8 cellular contexts compared by ENCODE assay signal in the genomic region with DNA sequence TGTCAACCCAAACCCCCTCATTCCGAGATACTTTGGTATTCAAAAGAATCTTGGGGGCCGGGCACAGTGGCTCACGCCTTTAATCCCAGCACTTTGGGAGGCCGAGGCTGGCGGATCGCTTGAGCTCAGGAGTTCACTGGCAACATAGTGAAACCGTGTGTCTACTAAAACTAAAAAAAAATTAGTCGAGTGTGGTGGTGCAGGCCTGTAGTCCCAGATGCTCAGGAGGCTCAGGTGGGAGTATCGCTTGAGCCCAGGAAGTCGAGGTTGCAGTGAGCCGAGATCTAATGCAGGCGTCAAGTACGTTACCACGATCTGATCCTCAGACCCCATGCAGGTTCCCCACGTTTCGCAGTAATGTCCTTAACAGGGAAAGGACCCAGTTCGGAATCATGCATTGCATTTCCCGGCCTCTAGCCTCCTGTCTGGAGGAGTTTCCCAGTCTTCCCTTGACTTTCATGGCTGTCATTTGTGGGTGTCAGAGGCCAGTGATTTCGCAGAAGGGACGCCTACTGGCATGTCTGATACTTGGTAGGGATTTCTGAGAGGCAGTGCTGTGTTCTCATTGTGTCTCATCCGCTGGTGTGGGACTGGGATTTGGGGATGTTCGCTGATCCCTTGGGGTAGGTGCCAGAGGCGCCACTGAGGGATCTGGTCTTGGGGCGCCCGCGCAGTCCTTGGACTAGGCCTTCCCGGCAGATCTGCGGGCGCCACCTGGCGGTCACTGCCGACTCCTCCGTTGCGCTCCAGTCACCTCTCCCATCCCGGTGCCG. TPM values are rescaled to one million over a fixed set of nuclear protein-coding genes. Genes with fewer than 3 reads are reported as not detected.
A peak's percentile ranks its signal among the peaks of the same experiment; 100 is the strongest.
DNase-seq lines count a peak whose midpoint lies in the region; ATAC-seq and TF ChIP-seq lines count a peak whose summit lies in the region.

No MANE protein-coding gene starts in this region.

- peaks cover 31% of the 10 kb centered on the region for H3K4me1 Mint-ChIP-seq in activated naive CD8-positive, alpha-beta T cell treated with anti-CD3 and anti-CD28 coated beads for 36 hours

- H3K14ac ChIP-seq in trophoblast cell (ENCODE audit: low read length), result no peak overlapping the region

- H4K91ac ChIP-seq in trophoblast cell (ENCODE audit: low read depth, low read length), result no peak overlapping the region

- H3K9ac ChIP-seq in trophoblast cell (ENCODE audit: low read length), result no peak overlapping the region

- peak in 1 of 2 donors; percentile 43 for TF ChIP-seq EP300 in tibial nerve (IDR thresholded peaks at IDR 0.05)

- no peak overlapping the region for H2BK12ac ChIP-seq in trophoblast cell (ENCODE audit: low read length)

- H2AFZ ChIP-seq in trophoblast cell (ENCODE audit: insufficient read depth, low read length, poor library complexity), result no peak overlapping the region

- no peaks in the 10 kb centered on the region for H3K9me3 Mint-ChIP-seq in activated naive CD8-positive, alpha-beta T cell treated with anti-CD3 and anti-CD28 coated beads for 36 hours

- peak overlapping the region; percentile 60 for H3K4me3 ChIP-seq in GM12865 (ENCODE audit: low read depth, low read length)
- no peak overlapping the region for H3K4me3 ChIP-seq in trophoblast cell (ENCODE audit: low read depth, low read length)
- peak overlapping the region; percentile 32 to 51 (median 36) for H3K4me3 ChIP-seq in tibial nerve

- TF ChIP-seq CTCF in GM12865 (IDR thresholded peaks at IDR 0.05; ENCODE audit: insufficient read depth, low read depth, low read length, missing control alignments) (peak; percentile 87), tibial nerve (IDR thresholded peaks at IDR 0.05) (peak; percentile 88 to 93 (median 92))

- no peak overlapping the region for H3K4ac ChIP-seq in trophoblast cell (ENCODE audit: low read depth, low read length)

- H4K8ac ChIP-seq in trophoblast cell (ENCODE audit: low read depth, low read length), result no peak overlapping the region

- no peaks in the 10 kb centered on the region for H3K27me3 ChIP-seq in trophoblast cell (ENCODE audit: insufficient read depth, low read length)
- no peaks in the 10 kb centered on the region for H3K27me3 ChIP-seq in tibial nerve

- peak overlapping the region; percentile 94 for H3K27ac Mint-ChIP-seq in activated naive CD8-positive, alpha-beta T cell treated with anti-CD3 and anti-CD28 coated beads for 36 hours

- H4K12ac ChIP-seq in trophoblast cell (ENCODE audit: low read depth, low read length), result no peak overlapping the region

- no peak overlapping the region for H3K23ac ChIP-seq in trophoblast cell (ENCODE audit: low read length)

- peak overlapping the region; percentile 53 for H3K4me2 ChIP-seq in trophoblast cell (ENCODE audit: low read length)

- no peaks in the 10 kb centered on the region for H3K79me2 ChIP-seq in trophoblast cell (ENCODE audit: control insufficient read depth, insufficient read depth, low read length, poor library complexity)

- peak; percentile 69 for ATAC-seq in HG02623 (IDR thresholded peaks at IDR 0.05; ENCODE audit: unreplicated experiment)

- H3K27ac ChIP-seq in trophoblast cell (ENCODE audit: low read depth, low read length) (no peak overlapping the region), tibial nerve (peak overlapping the region; percentile 65 to 81 (median 72))

- no peak overlapping the region for H2BK5ac ChIP-seq in trophoblast cell (ENCODE audit: low read depth, low read length, poor library complexity)

- no peak overlapping the region for H3K18ac ChIP-seq in trophoblast cell (ENCODE audit: low read length)

- no peaks in the 10 kb centered on the region for H3K27me3 Mint-ChIP-seq in activated naive CD8-positive, alpha-beta T cell treated with anti-CD3 and anti-CD28 coated beads for 36 hours

- TF ChIP-seq POLR2A in tibial nerve (IDR thresholded peaks at IDR 0.05), result no peak

- H2BK120ac ChIP-seq in trophoblast cell (ENCODE audit: insufficient read depth, low read length, poor library complexity), result no peak overlapping the region

- peaks cover 7 to 16% of the 10 kb centered on the region in 2 experiments for H3K36me3 ChIP-seq in trophoblast cell (ENCODE audit: control insufficient read depth in 1 of 2, insufficient read depth in 2 of 2, low read length in 2 of 2)
- peaks cover 2 to 35% (median 9%) of the 10 kb centered on the region in 3 donors for H3K36me3 ChIP-seq in tibial nerve

- H3K9me3 ChIP-seq in trophoblast cell (ENCODE audit: insufficient read depth, low read depth, low read length), result no peaks in the 10 kb centered on the region
- H3K9me3 ChIP-seq in tibial nerve, result no peaks in the 10 kb centered on the region

- H3K36me3 Mint-ChIP-seq in activated naive CD8-positive, alpha-beta T cell treated with anti-CD3 and anti-CD28 coated beads for 36 hours, result peaks cover 12% of the 10 kb centered on the region

- DNase-seq in GM12865 (ENCODE audit: low read depth), result peak; percentile 88
- DNase-seq in NAMALWA (ENCODE audit: low spot score), result peak; percentile 78
- DNase-seq in SKM-1 treated with dmso at 0.1 percent for 144 hours (lab: John Stamatoyannopoulos, UW; ENCODE audit: unreplicated experiment), result peak; percentile 79
- DNase-seq in activated naive CD8-positive, alpha-beta T cell treated with anti-CD3 and anti-CD28 coated beads for 36 hours, result peak; percentile 88
- peak; percentile 96 for DNase-seq in cardiac septum (ENCODE audit: low spot score)
- DNase-seq in trophoblast cell, result peak; percentile 65 to 84
- DNase-seq in tibial nerve (ENCODE audit: low spot score in 2 of 2), result peak; percentile 83 to 87

- H2AK5ac ChIP-seq in trophoblast cell (ENCODE audit: low read length), result no peak overlapping the region

- no peaks in the 10 kb centered on the region for H3K79me1 ChIP-seq in trophoblast cell (ENCODE audit: low read length)

- intact Hi-C loops in cardiac septum (cut with DNase I), result loop anchor here (1.0 to 10.0 kb wide), 2 partner anchors 75 to 203 kb away; partner anchors contain the start of genes BRWD1 and PSMG1

- H3K4me1 ChIP-seq in trophoblast cell (ENCODE audit: control insufficient read depth in 1 of 2, insufficient read depth in 2 of 2, low read length in 2 of 2) (peaks cover 0 to 9% of the 10 kb centered on the region in 2 experiments), tibial nerve (peaks cover 0 to 35% (median 7%) of the 10 kb centered on the region in 4 donors)

- no CpG with 5 or more reads among the region's 35 CpGs for WGBS in trophoblast cell (ENCODE audit: extremely low coverage, insufficient coverage, insufficient read length)
- 26 to 39% methylated on average over 24 of the region's 35 CpGs for WGBS in tibial nerve, 2 donors

- peak overlapping the region; percentile 85 for H3K4me3 Mint-ChIP-seq in activated naive CD8-positive, alpha-beta T cell treated with anti-CD3 and anti-CD28 coated beads for 36 hours

RNA-seq across cellular contexts. Expression of gene HMGN1, which starts 39.3 kb away (rescaled TPM):
- 100 to 1,000 TPM; 432 to 501 TPM for total RNA-seq in activated naive CD8-positive, alpha-beta T cell treated with anti-CD3 and anti-CD28 coated beads for 36 hours
- total RNA-seq in cardiac septum (88.7 TPM), tibial nerve (10 to 100 TPM; 58.4 to 82.2 (median 59.6) TPM)
- polyA plus RNA-seq in trophoblast cell (2013), result 433 and 454 TPM in 2 replicates

RNA-seq across cellular contexts. Expression of gene LCA5L, which starts 57.4 kb away (rescaled TPM):
- under 1 TPM; 0.27 to 0.36 TPM for total RNA-seq in activated naive CD8-positive, alpha-beta T cell treated with anti-CD3 and anti-CD28 coated beads for 36 hours
- total RNA-seq in cardiac septum (1.7 TPM), tibial nerve (1 to 10 TPM in 2 of 4 donors, under 1 TPM in 1, not detected in 1; 0.66 to 5.9 (median 1.9) TPM)
- 0.47 and 0.78 TPM in 2 replicates for polyA plus RNA-seq in trophoblast cell (2013)
